In the genomic region with DNA sequence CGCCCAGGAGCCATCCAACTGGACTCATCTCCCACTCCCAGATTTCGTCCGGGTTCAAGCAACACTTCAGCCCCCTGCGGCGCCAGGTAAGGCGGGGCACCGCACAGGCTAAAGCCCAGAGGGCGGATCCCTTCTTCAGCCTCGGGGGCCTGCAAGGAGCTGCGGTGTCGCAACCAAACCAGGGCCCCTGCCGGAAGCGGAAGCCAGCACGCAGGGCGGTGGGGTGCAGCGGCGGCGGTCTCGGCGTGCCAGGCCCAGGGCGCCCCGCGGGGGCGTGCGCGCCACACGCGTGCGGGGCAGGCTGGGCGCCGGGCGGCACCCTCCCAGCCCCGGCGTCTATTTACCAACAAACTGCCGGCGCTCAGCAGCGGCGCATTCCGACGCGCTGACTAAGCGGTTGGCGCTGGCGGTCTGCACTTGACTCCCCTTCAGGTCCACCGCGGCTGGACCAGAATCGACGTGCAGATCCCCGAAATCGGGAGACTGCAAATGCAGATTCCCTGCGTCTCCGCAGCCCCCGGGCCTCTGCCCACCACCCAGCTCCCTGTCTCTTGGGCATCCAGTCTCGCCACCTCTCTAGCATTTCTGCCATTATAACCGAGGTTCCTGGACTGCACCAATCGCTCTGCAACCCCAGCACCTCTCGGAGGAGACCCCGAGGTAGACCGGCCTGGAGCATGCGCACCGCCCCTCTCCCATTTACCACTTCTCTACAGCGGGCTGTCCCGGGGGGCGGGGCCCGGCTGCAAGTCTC, we compare ENCODE assay signal across 8 cellular contexts. TPM values are rescaled to one million over a fixed set of nuclear protein-coding genes. Genes with fewer than 3 reads are reported as not detected.
A peak's percentile ranks its signal among the peaks of the same experiment; 100 is the strongest.
DNase-seq lines count a peak whose midpoint lies in the region; TF ChIP-seq lines count a peak whose summit lies in the region.

No MANE protein-coding gene starts in this region.

- peak; percentile 2 to 13 for TF ChIP-seq CTCF in Caco-2 (IDR thresholded peaks at IDR 0.05; ENCODE audit: insufficient read depth in 1 of 2, low read depth in 1 of 2, low read length in 1 of 2, severe bottlenecking in 1 of 2, unreplicated experiment in 1 of 2)

- peak overlapping the region; percentile 94 for H3K4me3 Mint-ChIP-seq in Caco-2 (ENCODE audit: unreplicated experiment)
- peak overlapping the region; percentile 83 for H3K4me3 Mint-ChIP-seq in activated CD4-positive, alpha-beta memory T cell treated with anti-CD3 and anti-CD28 coated beads for 36 hours

- H3K4me3 ChIP-seq in Caco-2 (ENCODE audit: low read depth, low read length) (peak overlapping the region; percentile 44), HAP-1 (peak overlapping the region; percentile 58), muscle layer of colon (ENCODE audit: low read depth in 1 of 2, low read length in 2 of 2) (peak overlapping the region; percentile 41 to 54)

- H3K27me3 Mint-ChIP-seq in Caco-2 (ENCODE audit: insufficient read depth, unreplicated experiment) = peaks cover 3% of the 10 kb centered on the region
- H3K27me3 Mint-ChIP-seq in activated CD4-positive, alpha-beta memory T cell treated with anti-CD3 and anti-CD28 coated beads for 36 hours = peaks cover 80% of the 10 kb centered on the region

- H3K9me3 Mint-ChIP-seq in Caco-2 (ENCODE audit: unreplicated experiment) = no peaks in the 10 kb centered on the region
- H3K9me3 Mint-ChIP-seq in activated CD4-positive, alpha-beta memory T cell treated with anti-CD3 and anti-CD28 coated beads for 36 hours = no peaks in the 10 kb centered on the region

- H3K36me3 ChIP-seq in Caco-2 (ENCODE audit: control insufficient read depth, insufficient read depth, low read length) (no peaks in the 10 kb centered on the region), HAP-1 (replicated peaks) (no peaks in the 10 kb centered on the region), muscle layer of colon (ENCODE audit: insufficient read depth, low read length) (no peaks in the 10 kb centered on the region)

- POLR2A ChIA-PET in Caco-2 (lab: Charles Lee) = no interaction called here
- POLR2A ChIA-PET in activated CD4-positive, alpha-beta memory T cell treated with anti-CD3 and anti-CD28 coated beads for 36 hours (lab: Charles Lee) = no interaction called here

- H3K27ac ChIP-seq in muscle layer of colon (ENCODE audit: low read depth, low read length) = no peak overlapping the region

- intact Hi-C loops in Caco-2 (cut with micrococcal nuclease; ENCODE audit: unreplicated experiment) = loop anchor here (1.0 to 5.0 kb wide), 5 partner anchors 9 to 164 kb away; a partner anchor contains a TSS
- intact Hi-C loops in activated CD4-positive, alpha-beta memory T cell treated with anti-CD3 and anti-CD28 coated beads for 36 hours (cut with micrococcal nuclease) = loop anchor here (2.0 kb wide), 1 partner anchor 26 kb away; a partner anchor contains a TSS

- TSS peak; percentile 93 for BruUV-seq in Caco-2 (replicated peaks; lab: Mats Ljungman, UMichigan)

- peaks cover 5% of the 10 kb centered on the region; the same call in 1 of the 2 replicates for H3K4me1 ChIP-seq in Caco-2
- H3K4me1 ChIP-seq in HAP-1 = peaks cover 6% of the 10 kb centered on the region
- H3K4me1 ChIP-seq in muscle layer of colon (ENCODE audit: insufficient read depth, low read length) = peaks cover 27% of the 10 kb centered on the region

- DNase-seq in Caco-2 (peak; percentile 98 to 100), HAP-1 (ENCODE audit: low spot score in 2 of 2) (peak; percentile 82 to 94), NCI-H524 treated with DMSO at 0.1 percent for 48 hours (lab: John Stamatoyannopoulos, UW) (peak; percentile 21), putamen (ENCODE audit: low spot score) (no peak)
- peak; percentile 81 for DNase-seq in activated CD4-positive, alpha-beta memory T cell treated with anti-CD3 and anti-CD28 coated beads for 36 hours
- DNase-seq in effector CD8-positive, alpha-beta T cell (lab: John Stamatoyannopoulos, UW) = peak; percentile 44
- DNase-seq in stimulated activated CD8-positive, alpha-beta memory T cell treated with anti-CD3 and anti-CD28 coated beads, Interleukin-7, amount 100 ng/mL, for 48 hours (ENCODE audit: extremely low read depth in 1 of 2, low read depth in 1 of 2) = peak; percentile 52 to 64

- H3K27me3 ChIP-seq in Caco-2 (replicated peaks; ENCODE audit: control insufficient read depth, insufficient read depth, low read length) (no peaks in the 10 kb centered on the region), HAP-1 (ENCODE audit: low read depth) (peaks cover 17% of the 10 kb centered on the region), muscle layer of colon (ENCODE audit: control insufficient read depth in 1 of 2, insufficient read depth in 2 of 2, low read length in 2 of 2) (peaks cover 86 to 99% of the 10 kb centered on the region in 2 donors)

- H3K9me3 ChIP-seq in Caco-2 (no peaks in the 10 kb centered on the region), HAP-1 (no peaks in the 10 kb centered on the region), muscle layer of colon (ENCODE audit: low read length) (no peaks in the 10 kb centered on the region)

- peak overlapping the region; percentile 97 for H3K27ac Mint-ChIP-seq in Caco-2 (ENCODE audit: unreplicated experiment)
- H3K27ac Mint-ChIP-seq in activated CD4-positive, alpha-beta memory T cell treated with anti-CD3 and anti-CD28 coated beads for 36 hours = no peak overlapping the region

- in situ Hi-C loops in HAP-1 (cut with MboI; ENCODE audit: low sequenced_read_pairs) = no loop called here

- H3K9ac ChIP-seq in muscle layer of colon (ENCODE audit: low read length) = no peak overlapping the region

- CTCF ChIA-PET in Caco-2 (lab: Charles Lee) = interaction anchor here (0.6 to 1.9 kb wide), 2 partner anchors 10 to 16 kb away, joined by 4 to 12 read pairs; no protein-coding TSS in a partner anchor
- CTCF ChIA-PET in activated CD4-positive, alpha-beta memory T cell treated with anti-CD3 and anti-CD28 coated beads for 36 hours (lab: Charles Lee) = interaction anchor here (0.8 to 6.5 kb wide), 3 partner anchors 16 to 106 kb away, joined by 3 to 50 read pairs (median 4); no protein-coding TSS in a partner anchor

- peaks cover 6% of the 10 kb centered on the region for H3K4me1 Mint-ChIP-seq in Caco-2 (ENCODE audit: low read depth, unreplicated experiment)
- H3K4me1 Mint-ChIP-seq in activated CD4-positive, alpha-beta memory T cell treated with anti-CD3 and anti-CD28 coated beads for 36 hours (ENCODE audit: low read depth) = peaks cover 34% of the 10 kb centered on the region

- peaks cover 6% of the 10 kb centered on the region for H3K36me3 Mint-ChIP-seq in Caco-2 (ENCODE audit: insufficient read depth, unreplicated experiment)
- no peaks in the 10 kb centered on the region for H3K36me3 Mint-ChIP-seq in activated CD4-positive, alpha-beta memory T cell treated with anti-CD3 and anti-CD28 coated beads for 36 hours

RNA-seq across cellular contexts. Expression of a gene that starts 0.4 kb away (rescaled TPM):
- 27.0 and 33.1 TPM in 2 replicates for total RNA-seq in Caco-2 (2022)
- total RNA-seq in activated CD4-positive, alpha-beta memory T cell treated with anti-CD3 and anti-CD28 coated beads for 36 hours = under 1 TPM; 0.52 to 0.87 TPM

RNA-seq across cellular contexts. Expression of a gene that starts 26.5 kb away (rescaled TPM):
- 3.9 and 4.9 TPM in 2 replicates for total RNA-seq in Caco-2 (2022)
- total RNA-seq in activated CD4-positive, alpha-beta memory T cell treated with anti-CD3 and anti-CD28 coated beads for 36 hours = not detected

Comparison
In these comparisons a context has a peak if more than half of its experiments do, and no peak if none do; other contexts are left out.
1. RNA of a gene that starts 0.4 kb away (total RNA-seq): 27.0 to 33.1 TPM in Caco-2; 0.52 to 0.87 TPM in activated CD4-positive, alpha-beta memory T cell treated with anti-CD3 and anti-CD28 coated beads for 36 hours; every median in the first group is over 10 times any median in the second.
2. Peak in every context shown above with its lines, with median percentiles within 50 percentile points of each other: H3K4me3 ChIP-seq.